ENCODE assay signal across 15 cellular contexts in genomic region chr17:41957869-41958231, GRCh38.
"Had no signal": no experiment of that assay in that cellular context is flagged by ENCODE, and none has a peak within 500 bp of the region (broad histone marks: within the 10 kb centered on the region; RNA-seq: fewer than 3 reads in every experiment).

No MANE protein-coding gene starts in this region.

- H3K9me3 Mint-ChIP-seq: activated naive CD4-positive, alpha-beta T cell treated with anti-CD3 and anti-CD28 coated beads, Interleukin-2, amount 50 U/mL, for 72 hours; naive B cell; T-helper 2 cell treated with Interferon-gamma antibody and Interleukin-4, amounts not matched to agents 5 μg/mL and 100 μg/mL, for 36 hours had no signal

- ATAC-seq: activated CD4-positive, CD25-positive, alpha-beta regulatory T cell treated with anti-CD3 and anti-CD28 coated beads, Interleukin-2, amount 50 U/mL, for 24 hours; activated naive CD4-positive, alpha-beta T cell treated with anti-CD3 and anti-CD28 coated beads, Interleukin-2, amount 50 U/mL, for 72 hours had no signal

- H3K36me3 Mint-ChIP-seq: activated naive CD4-positive, alpha-beta T cell treated with anti-CD3 and anti-CD28 coated beads, Interleukin-2, amount 50 U/mL, for 72 hours; naive B cell had no signal

- DNase-seq: activated CD4-positive, alpha-beta T cell treated with anti-CD3 and anti-CD28 coated beads, Interleukin-2, amount 50 U/mL, for 1 hour; activated T-cell treated with anti-CD3 and anti-CD28 coated beads for 4 hours; caudate nucleus; effector CD4-positive, alpha-beta T cell; hypothalamus; naive B cell; posterior cingulate gyrus; stimulated activated CD4-positive, alpha-beta T cell treated with anti-CD3 and anti-CD28 coated beads, Interleukin-4, amount 100 ng/mL, for 24 hours; stimulated activated naive CD4-positive, alpha-beta T cell treated with Interleukin-2 at 50 U/mL for 16 hours; substantia nigra had no signal

- H3K4me3 ChIP-seq: coronary artery, tibial nerve had no signal

- H3K27me3 ChIP-seq: tibial nerve had no signal

- H3K27me3 Mint-ChIP-seq: naive B cell had no signal

- H3K4me3 Mint-ChIP-seq: naive B cell; T-helper 2 cell treated with Interferon-gamma antibody and Interleukin-4, amounts not matched to agents 5 μg/mL and 100 μg/mL, for 36 hours had no signal

- H3K27ac Mint-ChIP-seq: activated naive CD4-positive, alpha-beta T cell treated with anti-CD3 and anti-CD28 coated beads, Interleukin-2, amount 50 U/mL, for 72 hours; T-helper 2 cell treated with Interferon-gamma antibody and Interleukin-4, amounts not matched to agents 5 μg/mL and 100 μg/mL, for 36 hours had no signal

- H3K27ac ChIP-seq: coronary artery, tibial nerve had no signal

- H3K9me3 ChIP-seq: tibial nerve had no signal
